2 cellular contexts compared by ENCODE assay signal in the genomic region with DNA sequence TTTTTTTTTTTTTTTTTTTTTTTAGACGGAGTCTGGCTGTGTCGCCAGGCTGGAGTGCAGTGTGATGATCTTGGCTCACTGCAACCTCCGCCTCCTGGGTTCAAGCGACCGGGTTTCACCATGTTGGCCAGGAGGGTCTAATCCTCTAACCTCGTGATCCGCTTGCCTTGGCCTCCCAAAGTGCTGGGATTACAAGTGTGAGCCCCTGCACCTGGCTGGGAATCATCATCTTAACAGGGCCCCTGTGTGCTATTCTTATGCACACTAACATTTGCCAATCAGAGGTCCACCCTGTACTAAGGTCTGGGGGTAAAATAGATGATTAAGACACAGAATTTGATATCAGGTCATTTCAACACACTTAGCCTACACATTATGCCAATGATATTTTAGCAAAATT.
TF ChIP-seq lines count a peak whose summit lies in the region.

No MANE protein-coding gene starts in this region.

TF ChIP-seq in GM23338, 12 proteins besides CTCF, POLR2A, EP300 and RAD21 (continued from another document):
- no peak for TF ChIP-seq REST (IDR thresholded peaks at IDR 0.05; ENCODE audit: unreplicated experiment)
- no peak for TF ChIP-seq JUNB (IDR thresholded peaks at IDR 0.05; ENCODE audit: unreplicated experiment)
- TF ChIP-seq ZNF462 (CRISPR knock-in tag; IDR thresholded peaks at IDR 0.05): no peak
- TF ChIP-seq EZH2phosphoT487 (IDR thresholded peaks at IDR 0.05; ENCODE audit: unreplicated experiment): no peak
- no peak for TF ChIP-seq STAT1 (IDR thresholded peaks at IDR 0.05; ENCODE audit: unreplicated experiment)
- TF ChIP-seq CREB1 (CRISPR knock-in tag; IDR thresholded peaks at IDR 0.05; ENCODE audit: low read depth): no peak
- TF ChIP-seq EZH2 (IDR thresholded peaks at IDR 0.05; ENCODE audit: low read depth, unreplicated experiment): no peak
- TF ChIP-seq ZNF331 (CRISPR knock-in tag; IDR thresholded peaks at IDR 0.05; ENCODE audit: low read depth): no peak
- TF ChIP-seq ZNF114 (CRISPR knock-in tag; IDR thresholded peaks at IDR 0.05): no peak

TF ChIP-seq in WTC11, 78 proteins besides CTCF, POLR2A, EP300 and RAD21 (continued from another document and continues in another):
- TF ChIP-seq, protein P1, sequence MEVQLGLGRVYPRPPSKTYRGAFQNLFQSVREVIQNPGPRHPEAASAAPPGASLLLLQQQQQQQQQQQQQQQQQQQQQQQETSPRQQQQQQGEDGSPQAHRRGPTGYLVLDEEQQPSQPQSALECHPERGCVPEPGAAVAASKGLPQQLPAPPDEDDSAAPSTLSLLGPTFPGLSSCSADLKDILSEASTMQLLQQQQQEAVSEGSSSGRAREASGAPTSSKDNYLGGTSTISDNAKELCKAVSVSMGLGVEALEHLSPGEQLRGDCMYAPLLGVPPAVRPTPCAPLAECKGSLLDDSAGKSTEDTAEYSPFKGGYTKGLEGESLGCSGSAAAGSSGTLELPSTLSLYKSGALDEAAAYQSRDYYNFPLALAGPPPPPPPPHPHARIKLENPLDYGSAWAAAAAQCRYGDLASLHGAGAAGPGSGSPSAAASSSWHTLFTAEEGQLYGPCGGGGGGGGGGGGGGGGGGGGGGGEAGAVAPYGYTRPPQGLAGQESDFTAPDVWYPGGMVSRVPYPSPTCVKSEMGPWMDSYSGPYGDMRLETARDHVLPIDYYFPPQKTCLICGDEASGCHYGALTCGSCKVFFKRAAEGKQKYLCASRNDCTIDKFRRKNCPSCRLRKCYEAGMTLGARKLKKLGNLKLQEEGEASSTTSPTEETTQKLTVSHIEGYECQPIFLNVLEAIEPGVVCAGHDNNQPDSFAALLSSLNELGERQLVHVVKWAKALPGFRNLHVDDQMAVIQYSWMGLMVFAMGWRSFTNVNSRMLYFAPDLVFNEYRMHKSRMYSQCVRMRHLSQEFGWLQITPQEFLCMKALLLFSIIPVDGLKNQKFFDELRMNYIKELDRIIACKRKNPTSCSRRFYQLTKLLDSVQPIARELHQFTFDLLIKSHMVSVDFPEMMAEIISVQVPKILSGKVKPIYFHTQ (CRISPR knock-in tag; IDR thresholded peaks at IDR 0.05): no peak
- TF ChIP-seq ETV6 (CRISPR knock-in tag; IDR thresholded peaks at IDR 0.05) (0 out of 2 replicates have a peak, but pooled peaks have one; percentile 23), NR2C2 (CRISPR knock-in tag; IDR thresholded peaks at IDR 0.05) (no peak), OVOL2 (CRISPR knock-in tag; IDR thresholded peaks at IDR 0.05; ENCODE audit: borderline replicate concordance) (no peak), ZSCAN18 (CRISPR knock-in tag; IDR thresholded peaks at IDR 0.05) (no peak), ZNF671 (CRISPR knock-in tag; IDR thresholded peaks at IDR 0.05) (no peak), NR3C1 (CRISPR knock-in tag; conservative IDR thresholded peaks at IDR 0.05; ENCODE audit: low read depth) (no peak), FOXK1 (CRISPR knock-in tag; IDR thresholded peaks at IDR 0.05) (0 out of 2 replicates have a peak, but pooled peaks have one; percentile 32), ZNF219 (CRISPR knock-in tag; IDR thresholded peaks at IDR 0.05; ENCODE audit: borderline replicate concordance) (no peak), NFE2L1 (CRISPR knock-in tag; IDR thresholded peaks at IDR 0.05) (no peak), ESRRA (CRISPR knock-in tag; IDR thresholded peaks at IDR 0.05; ENCODE audit: borderline replicate concordance) (no peak), E2F5 (CRISPR knock-in tag; IDR thresholded peaks at IDR 0.05) (no peak), GABPB1 (CRISPR knock-in tag; IDR thresholded peaks at IDR 0.05) (no peak), GTF2I (CRISPR knock-in tag; conservative IDR thresholded peaks at IDR 0.05) (no peak), ZNF317 (CRISPR knock-in tag; IDR thresholded peaks at IDR 0.05; ENCODE audit: borderline replicate concordance, low read depth) (no peak), NFYB (CRISPR knock-in tag; conservative IDR thresholded peaks at IDR 0.05; ENCODE audit: low read depth) (no peak), ZNF416 (CRISPR knock-in tag; IDR thresholded peaks at IDR 0.05) (no peak), JUN (CRISPR knock-in tag; IDR thresholded peaks at IDR 0.05) (no peak), NR1H2 (CRISPR knock-in tag; IDR thresholded peaks at IDR 0.05) (no peak), SP1 (CRISPR knock-in tag; conservative IDR thresholded peaks at IDR 0.05) (no peak), ZNF232 (CRISPR knock-in tag; IDR thresholded peaks at IDR 0.05) (no peak), MXD4 (CRISPR knock-in tag; IDR thresholded peaks at IDR 0.05; ENCODE audit: borderline replicate concordance) (no peak), FOXP1 (CRISPR knock-in tag; IDR thresholded peaks at IDR 0.05; ENCODE audit: borderline replicate concordance) (no peak)
- TF ChIP-seq, protein P2, sequence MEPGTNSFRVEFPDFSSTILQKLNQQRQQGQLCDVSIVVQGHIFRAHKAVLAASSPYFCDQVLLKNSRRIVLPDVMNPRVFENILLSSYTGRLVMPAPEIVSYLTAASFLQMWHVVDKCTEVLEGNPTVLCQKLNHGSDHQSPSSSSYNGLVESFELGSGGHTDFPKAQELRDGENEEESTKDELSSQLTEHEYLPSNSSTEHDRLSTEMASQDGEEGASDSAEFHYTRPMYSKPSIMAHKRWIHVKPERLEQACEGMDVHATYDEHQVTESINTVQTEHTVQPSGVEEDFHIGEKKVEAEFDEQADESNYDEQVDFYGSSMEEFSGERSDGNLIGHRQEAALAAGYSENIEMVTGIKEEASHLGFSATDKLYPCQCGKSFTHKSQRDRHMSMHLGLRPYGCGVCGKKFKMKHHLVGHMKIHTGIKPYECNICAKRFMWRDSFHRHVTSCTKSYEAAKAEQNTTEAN (CRISPR knock-in tag; IDR thresholded peaks at IDR 0.05): peak; percentile 42; the same call in 1 of the 2 replicates
- TF ChIP-seq, protein P3, sequence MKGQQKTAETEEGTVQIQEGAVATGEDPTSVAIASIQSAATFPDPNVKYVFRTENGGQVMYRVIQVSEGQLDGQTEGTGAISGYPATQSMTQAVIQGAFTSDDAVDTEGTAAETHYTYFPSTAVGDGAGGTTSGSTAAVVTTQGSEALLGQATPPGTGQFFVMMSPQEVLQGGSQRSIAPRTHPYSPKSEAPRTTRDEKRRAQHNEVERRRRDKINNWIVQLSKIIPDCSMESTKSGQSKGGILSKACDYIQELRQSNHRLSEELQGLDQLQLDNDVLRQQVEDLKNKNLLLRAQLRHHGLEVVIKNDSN (CRISPR knock-in tag; IDR thresholded peaks at IDR 0.05): peak; percentile 17; the same call in 1 of the 2 replicates
- TF ChIP-seq, protein P4, sequence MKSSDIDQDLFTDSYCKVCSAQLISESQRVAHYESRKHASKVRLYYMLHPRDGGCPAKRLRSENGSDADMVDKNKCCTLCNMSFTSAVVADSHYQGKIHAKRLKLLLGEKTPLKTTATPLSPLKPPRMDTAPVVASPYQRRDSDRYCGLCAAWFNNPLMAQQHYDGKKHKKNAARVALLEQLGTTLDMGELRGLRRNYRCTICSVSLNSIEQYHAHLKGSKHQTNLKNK (CRISPR knock-in tag; IDR thresholded peaks at IDR 0.05): no peak
- TF ChIP-seq, protein P5, sequence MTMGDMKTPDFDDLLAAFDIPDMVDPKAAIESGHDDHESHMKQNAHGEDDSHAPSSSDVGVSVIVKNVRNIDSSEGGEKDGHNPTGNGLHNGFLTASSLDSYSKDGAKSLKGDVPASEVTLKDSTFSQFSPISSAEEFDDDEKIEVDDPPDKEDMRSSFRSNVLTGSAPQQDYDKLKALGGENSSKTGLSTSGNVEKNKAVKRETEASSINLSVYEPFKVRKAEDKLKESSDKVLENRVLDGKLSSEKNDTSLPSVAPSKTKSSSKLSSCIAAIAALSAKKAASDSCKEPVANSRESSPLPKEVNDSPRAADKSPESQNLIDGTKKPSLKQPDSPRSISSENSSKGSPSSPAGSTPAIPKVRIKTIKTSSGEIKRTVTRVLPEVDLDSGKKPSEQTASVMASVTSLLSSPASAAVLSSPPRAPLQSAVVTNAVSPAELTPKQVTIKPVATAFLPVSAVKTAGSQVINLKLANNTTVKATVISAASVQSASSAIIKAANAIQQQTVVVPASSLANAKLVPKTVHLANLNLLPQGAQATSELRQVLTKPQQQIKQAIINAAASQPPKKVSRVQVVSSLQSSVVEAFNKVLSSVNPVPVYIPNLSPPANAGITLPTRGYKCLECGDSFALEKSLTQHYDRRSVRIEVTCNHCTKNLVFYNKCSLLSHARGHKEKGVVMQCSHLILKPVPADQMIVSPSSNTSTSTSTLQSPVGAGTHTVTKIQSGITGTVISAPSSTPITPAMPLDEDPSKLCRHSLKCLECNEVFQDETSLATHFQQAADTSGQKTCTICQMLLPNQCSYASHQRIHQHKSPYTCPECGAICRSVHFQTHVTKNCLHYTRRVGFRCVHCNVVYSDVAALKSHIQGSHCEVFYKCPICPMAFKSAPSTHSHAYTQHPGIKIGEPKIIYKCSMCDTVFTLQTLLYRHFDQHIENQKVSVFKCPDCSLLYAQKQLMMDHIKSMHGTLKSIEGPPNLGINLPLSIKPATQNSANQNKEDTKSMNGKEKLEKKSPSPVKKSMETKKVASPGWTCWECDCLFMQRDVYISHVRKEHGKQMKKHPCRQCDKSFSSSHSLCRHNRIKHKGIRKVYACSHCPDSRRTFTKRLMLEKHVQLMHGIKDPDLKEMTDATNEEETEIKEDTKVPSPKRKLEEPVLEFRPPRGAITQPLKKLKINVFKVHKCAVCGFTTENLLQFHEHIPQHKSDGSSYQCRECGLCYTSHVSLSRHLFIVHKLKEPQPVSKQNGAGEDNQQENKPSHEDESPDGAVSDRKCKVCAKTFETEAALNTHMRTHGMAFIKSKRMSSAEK (CRISPR knock-in tag; IDR thresholded peaks at IDR 0.05; ENCODE audit: borderline replicate concordance): 0 out of 2 replicates have a peak, but pooled peaks have one; percentile 53
- TF ChIP-seq, protein P6, sequence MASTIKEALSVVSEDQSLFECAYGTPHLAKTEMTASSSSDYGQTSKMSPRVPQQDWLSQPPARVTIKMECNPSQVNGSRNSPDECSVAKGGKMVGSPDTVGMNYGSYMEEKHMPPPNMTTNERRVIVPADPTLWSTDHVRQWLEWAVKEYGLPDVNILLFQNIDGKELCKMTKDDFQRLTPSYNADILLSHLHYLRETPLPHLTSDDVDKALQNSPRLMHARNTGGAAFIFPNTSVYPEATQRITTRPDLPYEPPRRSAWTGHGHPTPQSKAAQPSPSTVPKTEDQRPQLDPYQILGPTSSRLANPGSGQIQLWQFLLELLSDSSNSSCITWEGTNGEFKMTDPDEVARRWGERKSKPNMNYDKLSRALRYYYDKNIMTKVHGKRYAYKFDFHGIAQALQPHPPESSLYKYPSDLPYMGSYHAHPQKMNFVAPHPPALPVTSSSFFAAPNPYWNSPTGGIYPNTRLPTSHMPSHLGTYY (CRISPR knock-in tag; IDR thresholded peaks at IDR 0.05): no peak
- TF ChIP-seq, protein P7, sequence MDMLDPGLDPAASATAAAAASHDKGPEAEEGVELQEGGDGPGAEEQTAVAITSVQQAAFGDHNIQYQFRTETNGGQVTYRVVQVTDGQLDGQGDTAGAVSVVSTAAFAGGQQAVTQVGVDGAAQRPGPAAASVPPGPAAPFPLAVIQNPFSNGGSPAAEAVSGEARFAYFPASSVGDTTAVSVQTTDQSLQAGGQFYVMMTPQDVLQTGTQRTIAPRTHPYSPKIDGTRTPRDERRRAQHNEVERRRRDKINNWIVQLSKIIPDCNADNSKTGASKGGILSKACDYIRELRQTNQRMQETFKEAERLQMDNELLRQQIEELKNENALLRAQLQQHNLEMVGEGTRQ (CRISPR knock-in tag; IDR thresholded peaks at IDR 0.05): peak; percentile 66
- TF ChIP-seq, protein P8, sequence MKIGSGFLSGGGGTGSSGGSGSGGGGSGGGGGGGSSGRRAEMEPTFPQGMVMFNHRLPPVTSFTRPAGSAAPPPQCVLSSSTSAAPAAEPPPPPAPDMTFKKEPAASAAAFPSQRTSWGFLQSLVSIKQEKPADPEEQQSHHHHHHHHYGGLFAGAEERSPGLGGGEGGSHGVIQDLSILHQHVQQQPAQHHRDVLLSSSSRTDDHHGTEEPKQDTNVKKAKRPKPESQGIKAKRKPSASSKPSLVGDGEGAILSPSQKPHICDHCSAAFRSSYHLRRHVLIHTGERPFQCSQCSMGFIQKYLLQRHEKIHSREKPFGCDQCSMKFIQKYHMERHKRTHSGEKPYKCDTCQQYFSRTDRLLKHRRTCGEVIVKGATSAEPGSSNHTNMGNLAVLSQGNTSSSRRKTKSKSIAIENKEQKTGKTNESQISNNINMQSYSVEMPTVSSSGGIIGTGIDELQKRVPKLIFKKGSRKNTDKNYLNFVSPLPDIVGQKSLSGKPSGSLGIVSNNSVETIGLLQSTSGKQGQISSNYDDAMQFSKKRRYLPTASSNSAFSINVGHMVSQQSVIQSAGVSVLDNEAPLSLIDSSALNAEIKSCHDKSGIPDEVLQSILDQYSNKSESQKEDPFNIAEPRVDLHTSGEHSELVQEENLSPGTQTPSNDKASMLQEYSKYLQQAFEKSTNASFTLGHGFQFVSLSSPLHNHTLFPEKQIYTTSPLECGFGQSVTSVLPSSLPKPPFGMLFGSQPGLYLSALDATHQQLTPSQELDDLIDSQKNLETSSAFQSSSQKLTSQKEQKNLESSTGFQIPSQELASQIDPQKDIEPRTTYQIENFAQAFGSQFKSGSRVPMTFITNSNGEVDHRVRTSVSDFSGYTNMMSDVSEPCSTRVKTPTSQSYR (CRISPR knock-in tag; IDR thresholded peaks at IDR 0.05): no peak
- TF ChIP-seq, protein P9, sequence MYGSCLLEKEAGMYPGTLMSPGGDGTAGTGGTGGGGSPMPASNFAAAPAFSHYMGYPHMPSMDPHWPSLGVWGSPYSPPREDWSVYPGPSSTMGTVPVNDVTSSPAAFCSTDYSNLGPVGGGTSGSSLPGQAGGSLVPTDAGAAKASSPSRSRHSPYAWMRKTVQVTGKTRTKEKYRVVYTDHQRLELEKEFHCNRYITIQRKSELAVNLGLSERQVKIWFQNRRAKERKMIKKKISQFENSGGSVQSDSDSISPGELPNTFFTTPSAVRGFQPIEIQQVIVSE (CRISPR knock-in tag; IDR thresholded peaks at IDR 0.05; ENCODE audit: borderline replicate concordance): no peak
- TF ChIP-seq, protein P10, sequence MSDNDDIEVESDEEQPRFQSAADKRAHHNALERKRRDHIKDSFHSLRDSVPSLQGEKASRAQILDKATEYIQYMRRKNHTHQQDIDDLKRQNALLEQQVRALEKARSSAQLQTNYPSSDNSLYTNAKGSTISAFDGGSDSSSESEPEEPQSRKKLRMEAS (CRISPR knock-in tag; IDR thresholded peaks at IDR 0.05): no peak
